In genomic region chr11:76661835-76662434, GRCh38 we compare ENCODE assay signal across 22 cellular contexts. TPM values are rescaled to one million over a fixed set of nuclear protein-coding genes. Genes with fewer than 3 reads are reported as not detected.
DNase-seq lines count a peak whose midpoint lies in the region; ATAC-seq and TF ChIP-seq lines count a peak whose summit lies in the region.
"Had no signal": no experiment of that assay in that cellular context is flagged by ENCODE, and none has a peak within 500 bp of the region (broad histone marks: within the 10 kb centered on the region; RNA-seq: fewer than 3 reads in every experiment).

No MANE protein-coding gene starts in this region.

- H3K36me3 ChIP-seq in CD4-positive, CD25-positive, alpha-beta regulatory T cell (ENCODE audit: control insufficient read depth, insufficient read depth, low read length), result peaks cover 44% of the 10 kb centered on the region
- no peaks in the 10 kb centered on the region for H3K36me3 ChIP-seq in Peyer's patch
- H3K36me3 ChIP-seq in sigmoid colon, result no peaks in the 10 kb centered on the region
- no peaks in the 10 kb centered on the region for H3K36me3 ChIP-seq in mucosa of descending colon (ENCODE audit: low read depth)
- H3K36me3 ChIP-seq: breast epithelium had no signal

- intact Hi-C loops in sigmoid colon (cut with DNase I), result no loop called here
- intact Hi-C loops in mucosa of descending colon (cut with DNase I, micrococcal nuclease), result no loop called here

- H3K27me3 ChIP-seq in CD4-positive, CD25-positive, alpha-beta regulatory T cell (ENCODE audit: control insufficient read depth, insufficient read depth, low read length), result no peaks in the 10 kb centered on the region
- H3K27me3 ChIP-seq in Peyer's patch, result no peaks in the 10 kb centered on the region
- no peaks in the 10 kb centered on the region for H3K27me3 ChIP-seq in sigmoid colon
- H3K27me3 ChIP-seq: breast epithelium, hepatocyte had no signal

- no peak for TF ChIP-seq EP300 in sigmoid colon (IDR thresholded peaks at IDR 0.05)

- H3K36me3 Mint-ChIP-seq in CD4-positive, CD25-positive, alpha-beta regulatory T cell, result no peaks in the 10 kb centered on the region
- H3K36me3 Mint-ChIP-seq: activated naive CD8-positive, alpha-beta T cell treated with anti-CD3 and anti-CD28 coated beads, Interleukin-2, amount 10 ng/mL, durations not matched to agents 7 days and 5 days; type B pancreatic cell had no signal

- H3K4me3 Mint-ChIP-seq in CD4-positive, CD25-positive, alpha-beta regulatory T cell, result peak overlapping the region in 1 of 4 donors; percentile 19
- H3K4me3 Mint-ChIP-seq: activated naive CD8-positive, alpha-beta T cell treated with anti-CD3 and anti-CD28 coated beads, Interleukin-2, amount 10 ng/mL, durations not matched to agents 7 days and 5 days; activated T-helper 17 cell treated with anti-CD3 and anti-CD28 coated beads, Interleukin-2, amount 50 U/mL, for 72 hours; dendritic cell treated with granulocyte-macrophage colony-stimulating factor and Interleukin-4, amounts not matched to agents 40 ng/mL and 50 ng/mL, for 4 days; HFFc6; type B pancreatic cell had no signal

- TF ChIP-seq CTCF in Peyer's patch (IDR thresholded peaks at IDR 0.05) (no peak), sigmoid colon (IDR thresholded peaks at IDR 0.05) (no peak), mucosa of descending colon (IDR thresholded peaks at IDR 0.05) (no peak), foreskin fibroblast (IDR thresholded peaks at IDR 0.05; ENCODE audit: low read depth, low read length) (no peak)

- TF ChIP-seq POLR2A in Peyer's patch (IDR thresholded peaks at IDR 0.05) (no peak), sigmoid colon (IDR thresholded peaks at IDR 0.05) (no peak)

- H3K9me3 Mint-ChIP-seq in CD4-positive, CD25-positive, alpha-beta regulatory T cell, result no peaks in the 10 kb centered on the region
- H3K9me3 Mint-ChIP-seq: activated naive CD8-positive, alpha-beta T cell treated with anti-CD3 and anti-CD28 coated beads, Interleukin-2, amount 10 ng/mL, durations not matched to agents 7 days and 5 days; activated T-helper 17 cell treated with anti-CD3 and anti-CD28 coated beads, Interleukin-2, amount 50 U/mL, for 72 hours; dendritic cell treated with granulocyte-macrophage colony-stimulating factor and Interleukin-4, amounts not matched to agents 40 ng/mL and 50 ng/mL, for 4 days; HFFc6; type B pancreatic cell had no signal

- peaks cover 31% of the 10 kb centered on the region for H3K4me1 ChIP-seq in CD4-positive, CD25-positive, alpha-beta regulatory T cell (ENCODE audit: control insufficient read depth, insufficient read depth, low read length, poor library complexity, severe bottlenecking)
- H3K4me1 ChIP-seq in Peyer's patch, result peaks cover 0 to 8% (median 6%) of the 10 kb centered on the region in 4 donors
- peaks cover 0 to 5% (median 1%) of the 10 kb centered on the region in 4 donors for H3K4me1 ChIP-seq in sigmoid colon
- H3K4me1 ChIP-seq in mucosa of descending colon (ENCODE audit: low read depth), result no peaks in the 10 kb centered on the region
- H3K4me1 ChIP-seq: Caco-2, parathyroid adenoma had no signal

- 85 to 86% methylated on average over 6 of the region's 6 CpGs for WGBS in sigmoid colon, 2 donors

- no peak for DNase-seq in CD4-positive, CD25-positive, alpha-beta regulatory T cell
- DNase-seq in Peyer's patch (peak in 2 of 3 donors; percentile 20 to 35), fibroblast of gingiva (ENCODE audit: low read depth) (peak; percentile 17), sigmoid colon (peak; percentile 53), kidney tubule cell (ENCODE audit: low spot score) (no peak), mucosa of descending colon (no peak), foreskin fibroblast (no peak)
- DNase-seq: activated CD4-positive, alpha-beta T cell treated with anti-CD3 and anti-CD28 coated beads for 48 hours; activated naive CD8-positive, alpha-beta T cell treated with anti-CD3 and anti-CD28 coated beads, Interleukin-2, amount 10 ng/mL, durations not matched to agents 7 days and 5 days; HFFc6; NCI-H1417 treated with DMSO at 0.1 percent for 48 hours; NCI-H526 treated with DMSO at 0.1 percent for 48 hours; SHP77; stimulated activated naive CD4-positive, alpha-beta T cell treated with Interleukin-2 at 50 U/mL for 16 hours had no signal

- peaks cover 3 to 46% (median 28%) of the 10 kb centered on the region in 4 donors for H3K4me1 Mint-ChIP-seq in CD4-positive, CD25-positive, alpha-beta regulatory T cell

- no peak for ATAC-seq in CD4-positive, CD25-positive, alpha-beta regulatory T cell (ENCODE audit: low read depth in 2 of 2)
- ATAC-seq in mucosa of descending colon, result no peak
- ATAC-seq: activated T-helper 17 cell treated with anti-CD3 and anti-CD28 coated beads, Interleukin-2, amount 50 U/mL, for 72 hours had no signal

- no peak overlapping the region for H3K27ac ChIP-seq in CD4-positive, CD25-positive, alpha-beta regulatory T cell (ENCODE audit: insufficient read depth, low read length, poor library complexity, severe bottlenecking)
- H3K27ac ChIP-seq in Peyer's patch (no peak overlapping the region), sigmoid colon (no peak overlapping the region)
- H3K27ac ChIP-seq: hepatocyte, parathyroid adenoma had no signal

- H3K27ac Mint-ChIP-seq in CD4-positive, CD25-positive, alpha-beta regulatory T cell, result peak overlapping the region in 2 of 3 donors; percentile 23 to 71
- H3K27ac Mint-ChIP-seq: activated naive CD8-positive, alpha-beta T cell treated with anti-CD3 and anti-CD28 coated beads, Interleukin-2, amount 10 ng/mL, durations not matched to agents 7 days and 5 days; activated T-helper 17 cell treated with anti-CD3 and anti-CD28 coated beads, Interleukin-2, amount 50 U/mL, for 72 hours; dendritic cell treated with granulocyte-macrophage colony-stimulating factor and Interleukin-4, amounts not matched to agents 40 ng/mL and 50 ng/mL, for 4 days; HFFc6; type B pancreatic cell had no signal

- H3K4me3 ChIP-seq in CD4-positive, CD25-positive, alpha-beta regulatory T cell (ENCODE audit: low read depth, low read length), result no peak overlapping the region
- no peak overlapping the region for H3K4me3 ChIP-seq in Peyer's patch
- no peak overlapping the region for H3K4me3 ChIP-seq in sigmoid colon
- no peak overlapping the region for H3K4me3 ChIP-seq in mucosa of descending colon
- no peak overlapping the region for H3K4me3 ChIP-seq in foreskin fibroblast (ENCODE audit: low read depth in 1 of 2, low read length in 2 of 2)
- H3K4me3 ChIP-seq: breast epithelium, hepatocyte had no signal

- no peaks in the 10 kb centered on the region for H3K27me3 Mint-ChIP-seq in CD4-positive, CD25-positive, alpha-beta regulatory T cell
- H3K27me3 Mint-ChIP-seq: activated T-helper 17 cell treated with anti-CD3 and anti-CD28 coated beads, Interleukin-2, amount 50 U/mL, for 72 hours; type B pancreatic cell had no signal

- H3K9me3 ChIP-seq in CD4-positive, CD25-positive, alpha-beta regulatory T cell (ENCODE audit: control insufficient read depth in 2 of 2, low read length in 2 of 2), result no peaks in the 10 kb centered on the region
- H3K9me3 ChIP-seq in Peyer's patch (no peaks in the 10 kb centered on the region), sigmoid colon (no peaks in the 10 kb centered on the region), mucosa of descending colon (no peaks in the 10 kb centered on the region)
- H3K9me3 ChIP-seq: breast epithelium, Caco-2 had no signal

RNA-seq across cellular contexts. Expression of gene LRRC32, which starts 8.6 kb away (rescaled TPM):
- 71.4 TPM for total RNA-seq in CD4-positive, CD25-positive, alpha-beta regulatory T cell
- polyA plus RNA-seq in CD4-positive, CD25-positive, alpha-beta regulatory T cell, result 1 to 10 TPM; 5.0 to 9.6 (median 5.9) TPM
- total RNA-seq in Peyer's patch, result 10 to 100 TPM in 3 of 4 donors, 1 to 10 TPM in 1; 4.0 to 36.7 (median 23.0) TPM
- 10 to 100 TPM in 3 of 4 donors, 1 to 10 TPM in 1; 6.4 to 30.7 (median 16.2) TPM for total RNA-seq in sigmoid colon
- 10 to 100 TPM in 1 of 3 donors, 1 to 10 TPM in 1, under 1 TPM in 1; 0.69 to 18.3 (median 1.8) TPM for polyA plus RNA-seq in sigmoid colon
- total RNA-seq in mucosa of descending colon, result 10 to 100 TPM; 10.4 to 20.3 (median 18.6) TPM
- total RNA-seq: M059J had no signal

Comparison
In these comparisons a context has a peak if more than half of its experiments do, and no peak if none do; other contexts are left out.
1. DNase-seq: peak in Peyer's patch (2 of 3), fibroblast of gingiva (single experiment) and sigmoid colon (single experiment); none in CD4-positive, CD25-positive, alpha-beta regulatory T cell (0 of 3), kidney tubule cell (single experiment), mucosa of descending colon (0 of 3) and foreskin fibroblast (0 of 2).